Comparison of ENCODE assay signal across 2 cellular contexts in genomic region chr4:15920723-15921591, GRCh38.
TF ChIP-seq lines count a peak whose summit lies in the region.

No MANE protein-coding gene starts in this region.

TF ChIP-seq in A549, 52 proteins besides CTCF, POLR2A, EP300 and RAD21 (continued from another document):
- TF ChIP-seq, protein P1, sequence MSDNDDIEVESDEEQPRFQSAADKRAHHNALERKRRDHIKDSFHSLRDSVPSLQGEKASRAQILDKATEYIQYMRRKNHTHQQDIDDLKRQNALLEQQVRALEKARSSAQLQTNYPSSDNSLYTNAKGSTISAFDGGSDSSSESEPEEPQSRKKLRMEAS (IDR thresholded peaks at IDR 0.05), result peak; percentile 50
- peak; percentile 69; the same call in 1 of the 2 replicates for TF ChIP-seq GATA3 (IDR thresholded peaks at IDR 0.05; ENCODE audit: borderline replicate concordance)
- peak in 1 of 2 experiments; percentile 64; a peak in 2 of 5 replicates for TF ChIP-seq JUN (IDR thresholded peaks at IDR 0.05)
- TF ChIP-seq SMC3 (IDR thresholded peaks at IDR 0.05), result no peak; the same call in 2 of the 3 replicates
- no peak for TF ChIP-seq EHMT2 (IDR thresholded peaks at IDR 0.05; ENCODE audit: low read depth)
- peak; percentile 96 for TF ChIP-seq FOSL2 (IDR thresholded peaks at IDR 0.05)
- TF ChIP-seq FOSL2 (CRISPR knock-in tag; IDR thresholded peaks at IDR 0.05), result peak; percentile 99
- TF ChIP-seq JUNB (IDR thresholded peaks at IDR 0.05), result peak; percentile 95
- TF ChIP-seq, protein P2, sequence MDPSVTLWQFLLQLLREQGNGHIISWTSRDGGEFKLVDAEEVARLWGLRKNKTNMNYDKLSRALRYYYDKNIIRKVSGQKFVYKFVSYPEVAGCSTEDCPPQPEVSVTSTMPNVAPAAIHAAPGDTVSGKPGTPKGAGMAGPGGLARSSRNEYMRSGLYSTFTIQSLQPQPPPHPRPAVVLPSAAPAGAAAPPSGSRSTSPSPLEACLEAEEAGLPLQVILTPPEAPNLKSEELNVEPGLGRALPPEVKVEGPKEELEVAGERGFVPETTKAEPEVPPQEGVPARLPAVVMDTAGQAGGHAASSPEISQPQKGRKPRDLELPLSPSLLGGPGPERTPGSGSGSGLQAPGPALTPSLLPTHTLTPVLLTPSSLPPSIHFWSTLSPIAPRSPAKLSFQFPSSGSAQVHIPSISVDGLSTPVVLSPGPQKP (IDR thresholded peaks at IDR 0.05; ENCODE audit: low read depth, low read length), result no peak
- TF ChIP-seq CEBPB (IDR thresholded peaks at IDR 0.05), result peak in 1 of 2 experiments; percentile 37; a peak in 1 of 4 replicates
- peak; percentile 77 for TF ChIP-seq MAFK (IDR thresholded peaks at IDR 0.05; ENCODE audit: partially characterized antibody)
- TF ChIP-seq HDAC2 (IDR thresholded peaks at IDR 0.05), result no peak

TF ChIP-seq in HEK293, 187 proteins besides CTCF, POLR2A, EP300 and RAD21 (continued from another document and continues in another):
- no peak for TF ChIP-seq RBAK (tag by site-specific recombination; IDR thresholded peaks at IDR 0.05)
- no peak for TF ChIP-seq ZNF623 (tag by site-specific recombination; IDR thresholded peaks at IDR 0.05)
- TF ChIP-seq ZFHX2 (tag by site-specific recombination; conservative IDR thresholded peaks at IDR 0.05), result no peak
- TF ChIP-seq, protein P3, sequence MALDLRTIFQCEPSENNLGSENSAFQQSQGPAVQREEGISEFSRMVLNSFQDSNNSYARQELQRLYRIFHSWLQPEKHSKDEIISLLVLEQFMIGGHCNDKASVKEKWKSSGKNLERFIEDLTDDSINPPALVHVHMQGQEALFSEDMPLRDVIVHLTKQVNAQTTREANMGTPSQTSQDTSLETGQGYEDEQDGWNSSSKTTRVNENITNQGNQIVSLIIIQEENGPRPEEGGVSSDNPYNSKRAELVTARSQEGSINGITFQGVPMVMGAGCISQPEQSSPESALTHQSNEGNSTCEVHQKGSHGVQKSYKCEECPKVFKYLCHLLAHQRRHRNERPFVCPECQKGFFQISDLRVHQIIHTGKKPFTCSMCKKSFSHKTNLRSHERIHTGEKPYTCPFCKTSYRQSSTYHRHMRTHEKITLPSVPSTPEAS (tag by site-specific recombination; IDR thresholded peaks at IDR 0.05), result no peak
- no peak for TF ChIP-seq YY2 (tag by site-specific recombination; IDR thresholded peaks at IDR 0.05)
- no peak for TF ChIP-seq ZNF416 (tag by site-specific recombination; IDR thresholded peaks at IDR 0.05)
- TF ChIP-seq OSR2 (tag by site-specific recombination; IDR thresholded peaks at IDR 0.05), result no peak
- peak; percentile 31; the same call in 1 of the 2 replicates for TF ChIP-seq INSM2 (tag by site-specific recombination; IDR thresholded peaks at IDR 0.05)
- TF ChIP-seq ZNF19 (tag by site-specific recombination; IDR thresholded peaks at IDR 0.05; ENCODE audit: low read depth), result no peak
- TF ChIP-seq KLF17 (tag by site-specific recombination; IDR thresholded peaks at IDR 0.05), result no peak
- no peak for TF ChIP-seq MZF1 (tag by site-specific recombination; IDR thresholded peaks at IDR 0.05; ENCODE audit: borderline replicate concordance)
- TF ChIP-seq PRDM1 (tag by site-specific recombination; IDR thresholded peaks at IDR 0.05), result no peak
- no peak for TF ChIP-seq ZFP41 (tag by site-specific recombination; IDR thresholded peaks at IDR 0.05; ENCODE audit: borderline replicate concordance)
- no peak for TF ChIP-seq ZNF837 (tag by site-specific recombination; IDR thresholded peaks at IDR 0.05)
- no peak for TF ChIP-seq ZFP69B (tag by site-specific recombination; IDR thresholded peaks at IDR 0.05)
- no peak for TF ChIP-seq ZNF768 (tag by site-specific recombination; IDR thresholded peaks at IDR 0.05)
- no peak for TF ChIP-seq ZIC2 (tag by site-specific recombination; IDR thresholded peaks at IDR 0.05)
- peak; percentile 40; the same call in 1 of the 2 replicates for TF ChIP-seq ZEB2 (tag by site-specific recombination; IDR thresholded peaks at IDR 0.05)
- 0 out of 2 replicates have a peak, but pooled peaks have one; percentile 48 for TF ChIP-seq ZNF24 (tag by site-specific recombination; IDR thresholded peaks at IDR 0.05)
- no peak for TF ChIP-seq ZSCAN16 (tag by site-specific recombination; IDR thresholded peaks at IDR 0.05)
- no peak for TF ChIP-seq ZBTB11 (tag by site-specific recombination; conservative IDR thresholded peaks at IDR 0.05; ENCODE audit: low read depth)
- no peak for TF ChIP-seq GLI2 (tag by site-specific recombination; IDR thresholded peaks at IDR 0.05; ENCODE audit: borderline replicate concordance, low read depth)
- no peak for TF ChIP-seq FEZF1 (tag by site-specific recombination; IDR thresholded peaks at IDR 0.05)
- no peak for TF ChIP-seq ZNF777 (tag by site-specific recombination; IDR thresholded peaks at IDR 0.05; ENCODE audit: borderline replicate concordance)
- no peak for TF ChIP-seq ZSCAN23 (tag by site-specific recombination; IDR thresholded peaks at IDR 0.05)
- TF ChIP-seq ZNF792 (tag by site-specific recombination; IDR thresholded peaks at IDR 0.05), result no peak
- TF ChIP-seq, protein P4, sequence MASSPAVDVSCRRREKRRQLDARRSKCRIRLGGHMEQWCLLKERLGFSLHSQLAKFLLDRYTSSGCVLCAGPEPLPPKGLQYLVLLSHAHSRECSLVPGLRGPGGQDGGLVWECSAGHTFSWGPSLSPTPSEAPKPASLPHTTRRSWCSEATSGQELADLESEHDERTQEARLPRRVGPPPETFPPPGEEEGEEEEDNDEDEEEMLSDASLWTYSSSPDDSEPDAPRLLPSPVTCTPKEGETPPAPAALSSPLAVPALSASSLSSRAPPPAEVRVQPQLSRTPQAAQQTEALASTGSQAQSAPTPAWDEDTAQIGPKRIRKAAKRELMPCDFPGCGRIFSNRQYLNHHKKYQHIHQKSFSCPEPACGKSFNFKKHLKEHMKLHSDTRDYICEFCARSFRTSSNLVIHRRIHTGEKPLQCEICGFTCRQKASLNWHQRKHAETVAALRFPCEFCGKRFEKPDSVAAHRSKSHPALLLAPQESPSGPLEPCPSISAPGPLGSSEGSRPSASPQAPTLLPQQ (tag by site-specific recombination; IDR thresholded peaks at IDR 0.05), result no peak
- no peak for TF ChIP-seq ZNF555 (tag by site-specific recombination; conservative IDR thresholded peaks at IDR 0.05)
- TF ChIP-seq ZXDB (tag by site-specific recombination; IDR thresholded peaks at IDR 0.05), result no peak
- TF ChIP-seq ZNF354C (tag by site-specific recombination; IDR thresholded peaks at IDR 0.05; ENCODE audit: borderline replicate concordance, low read depth), result no peak
- TF ChIP-seq ZBTB10 (tag by site-specific recombination; IDR thresholded peaks at IDR 0.05), result no peak
- peak; percentile 44; the same call in 1 of the 2 replicates for TF ChIP-seq ZNF660 (tag by site-specific recombination; IDR thresholded peaks at IDR 0.05)
- TF ChIP-seq ZNF266 (tag by site-specific recombination; IDR thresholded peaks at IDR 0.05; ENCODE audit: low read depth), result no peak
- TF ChIP-seq ZNF830 (tag by site-specific recombination; IDR thresholded peaks at IDR 0.05; ENCODE audit: low read depth), result no peak
- TF ChIP-seq, protein P5, sequence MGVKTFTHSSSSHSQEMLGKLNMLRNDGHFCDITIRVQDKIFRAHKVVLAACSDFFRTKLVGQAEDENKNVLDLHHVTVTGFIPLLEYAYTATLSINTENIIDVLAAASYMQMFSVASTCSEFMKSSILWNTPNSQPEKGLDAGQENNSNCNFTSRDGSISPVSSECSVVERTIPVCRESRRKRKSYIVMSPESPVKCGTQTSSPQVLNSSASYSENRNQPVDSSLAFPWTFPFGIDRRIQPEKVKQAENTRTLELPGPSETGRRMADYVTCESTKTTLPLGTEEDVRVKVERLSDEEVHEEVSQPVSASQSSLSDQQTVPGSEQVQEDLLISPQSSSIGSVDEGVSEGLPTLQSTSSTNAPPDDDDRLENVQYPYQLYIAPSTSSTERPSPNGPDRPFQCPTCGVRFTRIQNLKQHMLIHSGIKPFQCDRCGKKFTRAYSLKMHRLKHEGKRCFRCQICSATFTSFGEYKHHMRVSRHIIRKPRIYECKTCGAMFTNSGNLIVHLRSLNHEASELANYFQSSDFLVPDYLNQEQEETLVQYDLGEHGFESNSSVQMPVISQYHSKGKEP (tag by site-specific recombination; IDR thresholded peaks at IDR 0.05), result no peak
- TF ChIP-seq HOXA7 (CRISPR knock-in tag; IDR thresholded peaks at IDR 0.05; ENCODE audit: borderline replicate concordance), result no peak
- no peak for TF ChIP-seq ZNF140 (tag by site-specific recombination; IDR thresholded peaks at IDR 0.05)
- TF ChIP-seq ZNF2 (tag by site-specific recombination; IDR thresholded peaks at IDR 0.05), result no peak
- TF ChIP-seq ZBTB1 (tag by site-specific recombination; IDR thresholded peaks at IDR 0.05), result no peak
- TF ChIP-seq, protein P6, sequence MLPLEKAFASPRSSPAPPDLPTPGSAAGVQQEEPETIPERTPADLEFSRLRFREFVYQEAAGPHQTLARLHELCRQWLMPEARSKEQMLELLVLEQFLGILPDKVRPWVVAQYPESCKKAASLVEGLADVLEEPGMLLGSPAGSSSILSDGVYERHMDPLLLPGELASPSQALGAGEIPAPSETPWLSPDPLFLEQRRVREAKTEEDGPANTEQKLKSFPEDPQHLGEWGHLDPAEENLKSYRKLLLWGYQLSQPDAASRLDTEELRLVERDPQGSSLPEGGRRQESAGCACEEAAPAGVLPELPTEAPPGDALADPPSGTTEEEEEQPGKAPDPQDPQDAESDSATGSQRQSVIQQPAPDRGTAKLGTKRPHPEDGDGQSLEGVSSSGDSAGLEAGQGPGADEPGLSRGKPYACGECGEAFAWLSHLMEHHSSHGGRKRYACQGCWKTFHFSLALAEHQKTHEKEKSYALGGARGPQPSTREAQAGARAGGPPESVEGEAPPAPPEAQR (tag by site-specific recombination; IDR thresholded peaks at IDR 0.05), result no peak
